In the genomic region with DNA sequence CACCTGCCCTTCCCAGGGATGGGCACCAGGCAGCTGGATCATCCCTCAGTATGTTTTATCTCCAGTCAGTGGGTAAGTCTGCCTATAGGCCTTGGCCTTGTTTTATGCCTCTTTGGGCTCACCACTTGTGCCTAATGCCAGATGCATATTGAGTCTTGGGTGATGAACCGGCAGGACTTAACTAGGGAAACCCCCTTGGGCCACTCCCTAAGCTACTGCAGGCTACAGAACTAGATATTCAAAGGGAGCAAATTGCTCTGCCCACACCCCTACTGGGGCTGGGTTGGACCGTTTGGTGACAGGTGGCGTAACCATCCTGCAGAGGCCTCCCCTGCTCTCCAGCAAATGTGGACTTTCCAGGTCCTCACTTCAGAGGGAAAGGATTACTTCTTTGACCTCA, we compare ENCODE assay signal across 21 cellular contexts.
"Had no signal": no experiment of that assay in that cellular context is flagged by ENCODE, and none has a peak within 500 bp of the region (broad histone marks: within the 10 kb centered on the region; RNA-seq: fewer than 3 reads in every experiment).

No MANE protein-coding gene starts in this region.

- H3K4me1 ChIP-seq: breast epithelium, right lobe of liver, uterus had no signal

- H3K27ac Mint-ChIP-seq: activated naive CD8-positive, alpha-beta T cell treated with anti-CD3 and anti-CD28 coated beads for 36 hours; endodermal cell; memory B cell; stimulated activated naive CD8-positive, alpha-beta T cell treated with anti-CD3 and anti-CD28 coated beads, Interleukin-15, Interleukin-2, amounts not matched to agents 100 ng/mL and 50 ng/mL, for 24 hours had no signal

- H3K4me3 Mint-ChIP-seq: activated naive CD8-positive, alpha-beta T cell treated with anti-CD3 and anti-CD28 coated beads for 36 hours; activated T-cell treated with anti-CD3 and anti-CD28 coated beads, Interleukin-2, amount 50 U/mL, for 4 hours; central memory CD8-positive, alpha-beta T cell; endodermal cell; memory B cell; stimulated activated naive CD8-positive, alpha-beta T cell treated with anti-CD3 and anti-CD28 coated beads, Interleukin-15, Interleukin-2, amounts not matched to agents 100 ng/mL and 50 ng/mL, for 24 hours had no signal

- H3K27me3 ChIP-seq: breast epithelium, dorsolateral prefrontal cortex, right lobe of liver, tibial nerve, uterus had no signal

- H3K4me3 ChIP-seq: breast epithelium, dorsolateral prefrontal cortex, right lobe of liver, skin epidermis, tibial nerve, uterus had no signal

- H3K36me3 ChIP-seq: breast epithelium, right lobe of liver, tibial nerve, uterus had no signal

- ATAC-seq: left ventricle myocardium superior had no signal

- H3K9me3 Mint-ChIP-seq: activated naive CD8-positive, alpha-beta T cell treated with anti-CD3 and anti-CD28 coated beads for 36 hours; activated T-cell treated with anti-CD3 and anti-CD28 coated beads, Interleukin-2, amount 50 U/mL, for 4 hours; central memory CD8-positive, alpha-beta T cell; endodermal cell; memory B cell; stimulated activated naive CD8-positive, alpha-beta T cell treated with anti-CD3 and anti-CD28 coated beads, Interleukin-15, Interleukin-2, amounts not matched to agents 100 ng/mL and 50 ng/mL, for 24 hours had no signal

- H3K9me3 ChIP-seq: breast epithelium, right lobe of liver, tibial nerve, uterus had no signal

- H3K4me1 Mint-ChIP-seq: central memory CD8-positive, alpha-beta T cell; memory B cell had no signal

- DNase-seq: activated CD4-positive, CD25-positive, alpha-beta regulatory T cell treated with anti-CD3 and anti-CD28 coated beads, Interleukin-2, amount 50 U/mL, for 72 hours; activated CD8-positive, alpha-beta memory T cell treated with anti-CD3 and anti-CD28 coated beads, Interleukin-2, amount 50 U/mL, for 4 hours; activated naive CD4-positive, alpha-beta T cell treated with Interleukin-2 at 50 U/mL for 16 hours; activated naive CD8-positive, alpha-beta T cell treated with anti-CD3 and anti-CD28 coated beads for 36 hours; activated T-cell treated with anti-CD3 and anti-CD28 coated beads, Interleukin-2, amount 50 U/mL, for 4 hours; dorsolateral prefrontal cortex; left ventricle myocardium superior; occipital lobe; posterior cingulate gyrus; stimulated activated CD4-positive, alpha-beta T cell treated with anti-CD3 and anti-CD28 coated beads, Interleukin-1b, Interleukin-23, amount 100 ng/mL, for 48 hours; substantia nigra; uterus had no signal

- H3K36me3 Mint-ChIP-seq: activated naive CD8-positive, alpha-beta T cell treated with anti-CD3 and anti-CD28 coated beads for 36 hours; memory B cell had no signal

- H3K27me3 Mint-ChIP-seq: activated naive CD8-positive, alpha-beta T cell treated with anti-CD3 and anti-CD28 coated beads for 36 hours; central memory CD8-positive, alpha-beta T cell; stimulated activated naive CD8-positive, alpha-beta T cell treated with anti-CD3 and anti-CD28 coated beads, Interleukin-15, Interleukin-2, amounts not matched to agents 100 ng/mL and 50 ng/mL, for 24 hours had no signal

- H3K27ac ChIP-seq: breast epithelium, dorsolateral prefrontal cortex, right lobe of liver, uterus, VCaP had no signal
